In the genomic region with DNA sequence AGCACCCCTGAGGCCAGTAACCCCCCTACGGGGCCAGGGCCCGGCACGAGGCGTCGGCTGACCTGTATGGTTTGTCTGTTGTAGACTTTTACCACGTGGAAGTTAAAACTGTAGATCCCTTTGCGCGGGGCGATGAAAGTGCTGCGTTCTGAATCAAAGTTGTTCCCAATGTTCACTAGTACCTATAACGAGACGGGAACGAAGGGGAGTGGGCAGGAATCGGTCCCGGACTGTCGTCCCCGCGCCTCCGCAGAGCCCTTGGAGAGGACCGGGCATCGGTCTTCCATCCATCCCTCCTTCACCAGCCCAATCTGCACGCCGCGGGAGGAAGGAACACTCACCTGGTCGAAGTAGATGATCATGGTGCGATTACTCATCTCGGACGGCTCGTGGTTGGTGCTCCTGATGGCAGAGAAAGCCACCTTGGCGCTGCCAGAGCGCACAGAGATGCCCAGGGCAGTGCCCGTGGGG, we compare ENCODE assay signal across 13 cellular contexts. TPM values are rescaled to one million over a fixed set of nuclear protein-coding genes. Genes with fewer than 3 reads are reported as not detected.
DNase-seq lines count a peak whose midpoint lies in the region; ATAC-seq and TF ChIP-seq lines count a peak whose summit lies in the region.
"Had no signal": no experiment of that assay in that cellular context is flagged by ENCODE, and none has a peak within 500 bp of the region (broad histone marks: within the 10 kb centered on the region; RNA-seq: fewer than 3 reads in every experiment).

No MANE protein-coding gene starts in this region.

- H3K4me3 Mint-ChIP-seq in CD4-positive, alpha-beta T cell = peak overlapping the region; percentile 20
- peak overlapping the region; percentile 62 for H3K4me3 Mint-ChIP-seq in WTC11
- H3K4me3 Mint-ChIP-seq in naive thymus-derived CD4-positive, alpha-beta T cell = peak overlapping the region; percentile 23 to 77 (median 68)

- no peak for TF ChIP-seq CTCF in BE2C (IDR thresholded peaks at IDR 0.05; ENCODE audit: low read depth, low read length)
- no peak for TF ChIP-seq CTCF in CD4-positive, alpha-beta T cell (IDR thresholded peaks at IDR 0.05)
- TF ChIP-seq CTCF in WTC11 (IDR thresholded peaks at IDR 0.05) = no peak
- TF ChIP-seq CTCF in prostate gland (IDR thresholded peaks at IDR 0.05) = no peak

- H3K27ac ChIP-seq in CD4-positive, alpha-beta T cell (ENCODE audit: low read depth, low read length) = no peak overlapping the region
- no peak overlapping the region for H3K27ac ChIP-seq in naive thymus-derived CD4-positive, alpha-beta T cell (ENCODE audit: low read depth, low read length)
- H3K27ac ChIP-seq in prostate gland = no peak overlapping the region
- H3K27ac ChIP-seq: SJCRH30 had no signal

- POLR2A ChIA-PET in CD4-positive, alpha-beta T cell (lab: Charles Lee) = no interaction called here
- POLR2A ChIA-PET in WTC11 (lab: Charles Lee) = interaction anchor here (0.6 to 0.7 kb wide), 2 partner anchors 10 to 258 kb away, joined by 3 read pairs; no protein-coding TSS in a partner anchor
- POLR2A ChIA-PET in naive thymus-derived CD4-positive, alpha-beta T cell (lab: Charles Lee) = no interaction called here

- no peak for ATAC-seq in CD4-positive, alpha-beta T cell (ENCODE audit: poor library complexity)
- ATAC-seq in WTC11 = no peak
- no peak for ATAC-seq in naive thymus-derived CD4-positive, alpha-beta T cell
- ATAC-seq in GM19467 (IDR thresholded peaks at IDR 0.05; ENCODE audit: unreplicated experiment) = no peak

- no peaks in the 10 kb centered on the region for H3K9me3 Mint-ChIP-seq in CD4-positive, alpha-beta T cell
- no peaks in the 10 kb centered on the region for H3K9me3 Mint-ChIP-seq in WTC11
- peaks cover 0 to 6% (median 0%) of the 10 kb centered on the region in 11 donors for H3K9me3 Mint-ChIP-seq in naive thymus-derived CD4-positive, alpha-beta T cell

- peaks cover 17% of the 10 kb centered on the region for H3K27me3 ChIP-seq in BE2C
- peaks cover 84% of the 10 kb centered on the region for H3K27me3 ChIP-seq in CD4-positive, alpha-beta T cell (ENCODE audit: control insufficient read depth, insufficient read depth, low read length)
- H3K27me3 ChIP-seq in naive thymus-derived CD4-positive, alpha-beta T cell (ENCODE audit: control insufficient read depth in 2 of 2, insufficient read depth in 2 of 2, low read length in 2 of 2) = no peaks in the 10 kb centered on the region
- H3K27me3 ChIP-seq in prostate gland (replicated peaks; ENCODE audit: insufficient read depth) = peaks cover 39% of the 10 kb centered on the region
- H3K27me3 ChIP-seq: SJCRH30 had no signal

- no peak for TF ChIP-seq POLR2A in prostate gland (IDR thresholded peaks at IDR 0.05)

- no peak overlapping the region for H3K27ac Mint-ChIP-seq in CD4-positive, alpha-beta T cell
- H3K27ac Mint-ChIP-seq in WTC11 = no peak overlapping the region
- peak overlapping the region in 1 of 9 donors; percentile 15 for H3K27ac Mint-ChIP-seq in naive thymus-derived CD4-positive, alpha-beta T cell

- no peaks in the 10 kb centered on the region; the same call in 1 of the 2 replicates for H3K9me3 ChIP-seq in BE2C
- no peaks in the 10 kb centered on the region for H3K9me3 ChIP-seq in CD4-positive, alpha-beta T cell (ENCODE audit: control insufficient read depth, low read length)
- no peaks in the 10 kb centered on the region for H3K9me3 ChIP-seq in naive thymus-derived CD4-positive, alpha-beta T cell (ENCODE audit: control insufficient read depth in 2 of 3, low read length in 3 of 3)
- H3K9me3 ChIP-seq in prostate gland = no peaks in the 10 kb centered on the region
- H3K9me3 ChIP-seq: SJCRH30 had no signal

- peaks cover 83% of the 10 kb centered on the region for H3K27me3 Mint-ChIP-seq in CD4-positive, alpha-beta T cell
- H3K27me3 Mint-ChIP-seq in WTC11 (ENCODE audit: low read depth) = peaks cover 93% of the 10 kb centered on the region
- H3K27me3 Mint-ChIP-seq in naive thymus-derived CD4-positive, alpha-beta T cell = peaks cover 68 to 85% (median 80%) of the 10 kb centered on the region in 5 donors

- H3K36me3 ChIP-seq in BE2C (no peaks in the 10 kb centered on the region), prostate gland (no peaks in the 10 kb centered on the region)
- no peaks in the 10 kb centered on the region for H3K36me3 ChIP-seq in naive thymus-derived CD4-positive, alpha-beta T cell (ENCODE audit: control insufficient read depth in 2 of 3, insufficient read depth in 3 of 3, low read length in 3 of 3)
- H3K36me3 ChIP-seq: SJCRH30 had no signal

- DNase-seq in BE2C = no peak
- DNase-seq in CD4-positive, alpha-beta T cell = no peak
- DNase-seq in WTC11 (ENCODE audit: low spot score) = no peak
- no peak for DNase-seq in naive thymus-derived CD4-positive, alpha-beta T cell
- no peak for DNase-seq in NCI-H526 (lab: John Stamatoyannopoulos, UW)
- DNase-seq in NCI-H1930 (lab: John Stamatoyannopoulos, UW) = no peak
- DNase-seq in prostate gland (ENCODE audit: low spot score) = no peak
- DNase-seq: activated gamma-delta T cell treated with Interleukin-2 at 50 U/mL for 16 hours, cortex of kidney, SJCRH30 had no signal

- H3K4me3 ChIP-seq in BE2C (ENCODE audit: low read depth, low read length) (peak overlapping the region; percentile 59), prostate gland (no peak overlapping the region)
- H3K4me3 ChIP-seq in naive thymus-derived CD4-positive, alpha-beta T cell (ENCODE audit: low read length) = no peak overlapping the region
- H3K4me3 ChIP-seq: GM12878, SJCRH30 had no signal

- no peaks in the 10 kb centered on the region for H3K36me3 Mint-ChIP-seq in CD4-positive, alpha-beta T cell (ENCODE audit: low read depth)
- H3K36me3 Mint-ChIP-seq in WTC11 = no peaks in the 10 kb centered on the region
- peaks cover 0 to 8% (median 0%) of the 10 kb centered on the region in 5 donors for H3K36me3 Mint-ChIP-seq in naive thymus-derived CD4-positive, alpha-beta T cell

- intact Hi-C loops in CD4-positive, alpha-beta T cell (cut with DNase I, micrococcal nuclease) = no loop called here
- intact Hi-C loops in naive thymus-derived CD4-positive, alpha-beta T cell (cut with micrococcal nuclease) = loop anchor here in 1 of 2 donors (5.0 kb wide), 1 partner anchor 1871 kb away; a partner anchor contains a TSS
- intact Hi-C loops in prostate gland (cut with DNase I) = no loop called here

- CTCF ChIA-PET in CD4-positive, alpha-beta T cell (lab: Charles Lee) = no interaction called here
- CTCF ChIA-PET in WTC11 (lab: Charles Lee) = no interaction called here
- CTCF ChIA-PET in naive thymus-derived CD4-positive, alpha-beta T cell (lab: Charles Lee) = no interaction called here

- H3K4me1 Mint-ChIP-seq in CD4-positive, alpha-beta T cell (ENCODE audit: low read depth) = peaks cover 9% of the 10 kb centered on the region
- peaks cover 61% of the 10 kb centered on the region for H3K4me1 Mint-ChIP-seq in WTC11
- H3K4me1 Mint-ChIP-seq in naive thymus-derived CD4-positive, alpha-beta T cell = peaks cover 8 to 29% (median 13%) of the 10 kb centered on the region in 7 donors

- H3K4me1 ChIP-seq in BE2C (peaks cover 5% of the 10 kb centered on the region; the same call in 1 of the 2 replicates), prostate gland (replicated peaks) (no peaks in the 10 kb centered on the region)
- H3K4me1 ChIP-seq in naive thymus-derived CD4-positive, alpha-beta T cell (ENCODE audit: control insufficient read depth in 2 of 2, insufficient read depth in 2 of 2, low read length in 2 of 2) = no peaks in the 10 kb centered on the region
- H3K4me1 ChIP-seq: SJCRH30 had no signal

- 3% methylated on average over 32 of the region's 32 CpGs for WGBS in prostate gland

TF ChIP-seq in WTC11, 78 proteins besides CTCF, POLR2A, EP300 and RAD21:
- TF ChIP-seq, protein P1, sequence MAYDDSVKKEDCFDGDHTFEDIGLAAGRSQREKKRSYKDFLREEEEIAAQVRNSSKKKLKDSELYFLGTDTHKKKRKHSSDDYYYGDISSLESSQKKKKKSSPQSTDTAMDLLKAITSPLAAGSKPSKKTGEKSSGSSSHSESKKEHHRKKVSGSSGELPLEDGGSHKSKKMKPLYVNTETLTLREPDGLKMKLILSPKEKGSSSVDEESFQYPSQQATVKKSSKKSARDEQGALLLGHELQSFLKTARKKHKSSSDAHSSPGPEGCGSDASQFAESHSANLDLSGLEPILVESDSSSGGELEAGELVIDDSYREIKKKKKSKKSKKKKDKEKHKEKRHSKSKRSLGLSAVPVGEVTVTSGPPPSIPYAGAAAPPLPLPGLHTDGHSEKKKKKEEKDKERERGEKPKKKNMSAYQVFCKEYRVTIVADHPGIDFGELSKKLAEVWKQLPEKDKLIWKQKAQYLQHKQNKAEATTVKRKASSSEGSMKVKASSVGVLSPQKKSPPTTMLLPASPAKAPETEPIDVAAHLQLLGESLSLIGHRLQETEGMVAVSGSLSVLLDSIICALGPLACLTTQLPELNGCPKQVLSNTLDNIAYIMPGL (CRISPR knock-in tag; IDR thresholded peaks at IDR 0.05) = no peak
- no peak for TF ChIP-seq CREB1 (CRISPR knock-in tag; IDR thresholded peaks at IDR 0.05)
- TF ChIP-seq, protein P2, sequence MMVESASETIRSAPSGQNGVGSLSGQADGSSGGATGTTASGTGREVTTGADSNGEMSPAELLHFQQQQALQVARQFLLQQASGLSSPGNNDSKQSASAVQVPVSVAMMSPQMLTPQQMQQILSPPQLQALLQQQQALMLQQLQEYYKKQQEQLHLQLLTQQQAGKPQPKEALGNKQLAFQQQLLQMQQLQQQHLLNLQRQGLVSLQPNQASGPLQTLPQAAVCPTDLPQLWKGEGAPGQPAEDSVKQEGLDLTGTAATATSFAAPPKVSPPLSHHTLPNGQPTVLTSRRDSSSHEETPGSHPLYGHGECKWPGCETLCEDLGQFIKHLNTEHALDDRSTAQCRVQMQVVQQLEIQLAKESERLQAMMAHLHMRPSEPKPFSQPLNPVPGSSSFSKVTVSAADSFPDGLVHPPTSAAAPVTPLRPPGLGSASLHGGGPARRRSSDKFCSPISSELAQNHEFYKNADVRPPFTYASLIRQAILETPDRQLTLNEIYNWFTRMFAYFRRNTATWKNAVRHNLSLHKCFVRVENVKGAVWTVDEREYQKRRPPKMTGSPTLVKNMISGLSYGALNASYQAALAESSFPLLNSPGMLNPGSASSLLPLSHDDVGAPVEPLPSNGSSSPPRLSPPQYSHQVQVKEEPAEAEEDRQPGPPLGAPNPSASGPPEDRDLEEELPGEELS (CRISPR knock-in tag; IDR thresholded peaks at IDR 0.05) = no peak
- TF ChIP-seq ZNF423 (CRISPR knock-in tag; IDR thresholded peaks at IDR 0.05) = no peak
- no peak for TF ChIP-seq NR3C1 (CRISPR knock-in tag; conservative IDR thresholded peaks at IDR 0.05; ENCODE audit: low read depth)

RNA-seq across cellular contexts. Expression of a gene that starts 0.7 kb away (rescaled TPM):
- polyA plus RNA-seq in BE2C (2012; ENCODE audit: insufficient read depth, insufficient read length, low read depth) = 4.8 TPM
- total RNA-seq in CD4-positive, alpha-beta T cell = not detected
- total RNA-seq in WTC11 (2021) (3.7 to 5.6 TPM (median 4.2 TPM) in 3 replicates), prostate gland (1 to 10 TPM in 1 of 2 donors, not detected in 1; 3.7 TPM)
- not detected for total RNA-seq in naive thymus-derived CD4-positive, alpha-beta T cell
- not detected for polyA plus RNA-seq in naive thymus-derived CD4-positive, alpha-beta T cell
- total RNA-seq: GM12878, LHCN-M2, SJCRH30 had no signal
- polyA plus RNA-seq: GM12878 had no signal
